Comparison of ENCODE assay signal across 15 cellular contexts in the genomic region with DNA sequence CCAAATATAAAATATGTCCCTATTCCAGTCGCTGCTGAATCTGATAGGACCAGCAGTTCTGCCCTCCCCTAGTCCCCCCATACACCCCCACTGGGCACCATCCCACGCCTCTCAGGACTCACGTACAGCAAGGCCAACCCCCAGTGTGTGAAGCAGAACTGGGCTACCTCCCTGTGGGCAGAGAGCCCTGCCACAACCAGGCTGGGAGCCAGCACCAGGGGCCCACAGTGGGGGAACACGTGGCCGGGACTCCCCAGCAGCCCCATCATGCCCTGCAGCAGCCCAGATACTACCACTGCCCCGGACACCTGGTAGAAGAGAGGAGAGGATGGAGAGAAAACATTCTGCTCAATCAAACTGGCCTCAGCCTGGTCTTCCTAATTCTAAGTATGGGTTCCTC.
"Had no signal": no experiment of that assay in that cellular context is flagged by ENCODE, and none has a peak within 500 bp of the region (broad histone marks: within the 10 kb centered on the region; RNA-seq: fewer than 3 reads in every experiment).

No MANE protein-coding gene starts in this region.

- H3K27ac Mint-ChIP-seq: activated CD4-positive, alpha-beta memory T cell treated with anti-CD3 and anti-CD28 coated beads for 36 hours; activated T-helper 1 cell treated with anti-CD3 and anti-CD28 coated beads, Interleukin-12 subunit alpha, Interleukin-12 subunit beta, Interleukin-2, Interleukin-4 antibody, amounts not matched to agents 30 ng/mL and 10 ng/mL and 1 ng/mL, durations not matched to agents 14 hours and 24 hours and 36 hours; T-helper 2 cell treated with Interferon-gamma antibody and Interleukin-4, amounts not matched to agents 5 μg/mL and 100 μg/mL, for 36 hours had no signal

- H3K27me3 Mint-ChIP-seq: activated CD4-positive, alpha-beta memory T cell treated with anti-CD3 and anti-CD28 coated beads for 36 hours had no signal

- H3K9me3 ChIP-seq: right atrium auricular region had no signal

- H3K9me3 Mint-ChIP-seq: activated CD4-positive, alpha-beta memory T cell treated with anti-CD3 and anti-CD28 coated beads for 36 hours; activated T-helper 1 cell treated with anti-CD3 and anti-CD28 coated beads, Interleukin-12 subunit alpha, Interleukin-12 subunit beta, Interleukin-2, Interleukin-4 antibody, amounts not matched to agents 30 ng/mL and 10 ng/mL and 1 ng/mL, durations not matched to agents 14 hours and 24 hours and 36 hours; T-helper 2 cell treated with Interferon-gamma antibody and Interleukin-4, amounts not matched to agents 5 μg/mL and 100 μg/mL, for 36 hours had no signal

- H3K4me3 Mint-ChIP-seq: activated CD4-positive, alpha-beta memory T cell treated with anti-CD3 and anti-CD28 coated beads for 36 hours; activated T-helper 1 cell treated with anti-CD3 and anti-CD28 coated beads, Interleukin-12 subunit alpha, Interleukin-12 subunit beta, Interleukin-2, Interleukin-4 antibody, amounts not matched to agents 30 ng/mL and 10 ng/mL and 1 ng/mL, durations not matched to agents 14 hours and 24 hours and 36 hours; T-helper 2 cell treated with Interferon-gamma antibody and Interleukin-4, amounts not matched to agents 5 μg/mL and 100 μg/mL, for 36 hours had no signal

- H3K27ac ChIP-seq: epithelial cell of prostate, right atrium auricular region had no signal

- H3K4me3 ChIP-seq: lung, right atrium auricular region had no signal

- H3K27me3 ChIP-seq: right atrium auricular region had no signal

- FAIRE-seq: small intestine had no signal

- DNase-seq: activated CD4-positive, alpha-beta memory T cell treated with anti-CD3 and anti-CD28 coated beads for 36 hours; activated CD4-positive, CD25-positive, alpha-beta regulatory T cell treated with anti-CD3 and anti-CD28 coated beads, Interleukin-2, amount 50 U/mL, for 72 hours; activated CD8-positive, alpha-beta memory T cell treated with anti-CD3 and anti-CD28 coated beads, Interleukin-2, amount 50 U/mL, for 48 hours; activated naive CD4-positive, alpha-beta T cell treated with Interleukin-2 at 50 U/mL for 16 hours; central memory CD4-positive, alpha-beta T cell; cortex of kidney; effector memory CD4-positive, alpha-beta T cell; midbrain; trophoblast cell had no signal
